ENCODE assay signal across 22 cellular contexts in genomic region chr9:472676-473075, GRCh38.
"Had no signal": no experiment of that assay in that cellular context is flagged by ENCODE, and none has a peak within 500 bp of the region (broad histone marks: within the 10 kb centered on the region; RNA-seq: fewer than 3 reads in every experiment).

No MANE protein-coding gene starts in this region.

- ATAC-seq: left cardiac atrium, lower lobe of right lung, psoas muscle, sciatic nerve had no signal

- H3K9me3 ChIP-seq: esophagus muscularis mucosa, left ventricle myocardium inferior, lower lobe of right lung, neutrophil, psoas muscle, stomach, thoracic aorta, transverse colon had no signal

- H3K36me3 Mint-ChIP-seq: naive B cell had no signal

- H3K36me3 ChIP-seq: esophagus muscularis mucosa, left ventricle myocardium inferior, lower lobe of right lung, neutrophil, stomach, thoracic aorta, transverse colon had no signal

- H3K4me3 Mint-ChIP-seq: endodermal cell, memory B cell had no signal

- H3K4me3 ChIP-seq: coronary artery, esophagus muscularis mucosa, left ventricle myocardium inferior, lower lobe of right lung, psoas muscle, stomach, thoracic aorta, transverse colon had no signal

- H3K27ac ChIP-seq: coronary artery, esophagus muscularis mucosa, left ventricle myocardium inferior, lower lobe of right lung, neutrophil, psoas muscle, stomach, thoracic aorta, transverse colon had no signal

- H3K9me3 Mint-ChIP-seq: endodermal cell, memory B cell, naive B cell, nephron progenitor cell had no signal

- H3K27me3 ChIP-seq: esophagus muscularis mucosa, neutrophil, stomach, transverse colon had no signal

- H3K27me3 Mint-ChIP-seq: memory B cell, naive B cell had no signal

- H3K27ac Mint-ChIP-seq: endodermal cell, immature natural killer cell, memory B cell, naive B cell, nephron progenitor cell had no signal

- DNase-seq: effector CD4-positive, alpha-beta T cell; endodermal cell; foreskin fibroblast; immature natural killer cell; left cardiac atrium; left ventricle myocardium inferior; lower lobe of right lung; naive B cell; nephron progenitor cell; psoas muscle; stimulated activated CD4-positive, alpha-beta T cell treated with anti-CD3 and anti-CD28 coated beads, Interleukin-2, amount 100 ng/mL, for 24 hours; stimulated activated CD4-positive, alpha-beta T cell treated with anti-CD3 and anti-CD28 coated beads, Interleukin-4, amount 100 ng/mL, for 4 hours; stimulated activated naive CD4-positive, alpha-beta T cell; stomach; substantia nigra; transverse colon had no signal
